29 cellular contexts compared by ENCODE assay signal in the genomic region with DNA sequence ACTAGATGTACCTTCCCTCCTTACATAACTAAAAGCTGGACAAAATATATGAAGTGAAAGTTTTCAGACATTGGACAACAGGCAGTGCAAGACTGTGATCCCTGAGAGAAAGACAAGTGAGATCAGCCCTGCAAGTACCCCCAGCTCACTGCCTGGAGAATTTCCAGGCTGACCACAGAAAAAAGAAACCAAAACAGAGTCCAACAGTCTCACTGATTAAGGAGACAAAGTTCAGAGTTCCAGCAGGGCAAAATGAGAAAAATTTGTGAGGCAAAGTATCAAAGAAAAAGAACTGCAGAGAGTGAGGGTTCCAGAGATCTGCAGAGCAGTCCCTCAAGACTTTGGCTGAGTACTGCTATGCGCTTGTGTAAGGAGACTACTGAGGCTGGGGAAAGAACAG. TPM values are rescaled to one million over a fixed set of nuclear protein-coding genes. Genes with fewer than 3 reads are reported as not detected.
"Had no signal": no experiment of that assay in that cellular context is flagged by ENCODE, and none has a peak within 500 bp of the region (broad histone marks: within the 10 kb centered on the region; RNA-seq: fewer than 3 reads in every experiment).

No MANE protein-coding gene starts in this region.

- H3K36me3 Mint-ChIP-seq: mesothelial cell of epicardium; natural killer cell treated with Interleukin-12 subunit alpha and Interleukin-12 subunit beta and Interleukin-15 and Interleukin-18, amount 100 ng/mL, for 72 hours had no signal

- H3K36me3 ChIP-seq: esophagus muscularis mucosa, left ventricle myocardium inferior, pancreas, thyroid gland, upper lobe of right lung had no signal

- H3K4me3 ChIP-seq: esophagus muscularis mucosa, left ventricle myocardium inferior, pancreas, psoas muscle, thyroid gland, upper lobe of right lung had no signal

- H3K4me1 ChIP-seq: esophagus muscularis mucosa, left ventricle myocardium inferior, pancreas, psoas muscle, upper lobe of right lung had no signal

- H3K27me3 ChIP-seq: esophagus muscularis mucosa, pancreas, thyroid gland, upper lobe of right lung had no signal

- H3K9me3 ChIP-seq: pancreas, thyroid gland had no signal

- H3K27ac Mint-ChIP-seq: activated T-helper 2 cell treated with anti-CD3 and anti-CD28 coated beads, Interferon-gamma antibody, Interleukin-2, Interleukin-4, amounts not matched to agents 10 μg/mL and 5 μg/mL and 100 μg/mL, durations not matched to agents 14 hours and 24 hours and 36 hours; mesothelial cell of epicardium; natural killer cell treated with Interleukin-12 subunit alpha and Interleukin-12 subunit beta and Interleukin-15 and Interleukin-18, amount 100 ng/mL, for 72 hours; stimulated activated naive CD8-positive, alpha-beta T cell treated with anti-CD3 and anti-CD28 coated beads, Interleukin-15, Interleukin-2, amounts not matched to agents 100 ng/mL and 50 ng/mL, for 24 hours; T-cell; T-helper 2 cell treated with Interferon-gamma antibody and Interleukin-4, amounts not matched to agents 5 μg/mL and 100 μg/mL, for 36 hours had no signal

- DNase-seq: activated CD4-positive, alpha-beta T cell treated with anti-CD3 and anti-CD28 coated beads for 1 hour; activated CD4-positive, alpha-beta T cell treated with anti-CD3 and anti-CD28 coated beads, Interleukin-2, amount 50 U/mL, for 4 hours; activated CD8-positive, alpha-beta memory T cell treated with anti-CD3 and anti-CD28 coated beads, Interleukin-2, amount 50 U/mL, for 48 hours; activated naive CD4-positive, alpha-beta T cell treated with Interleukin-2 at 50 U/mL for 16 hours; activated T-cell treated with anti-CD3 and anti-CD28 coated beads, Interleukin-2, amount 50 U/mL, for 4 hours; cerebellar nuclear complex; cortex of kidney; effector CD8-positive, alpha-beta T cell; kidney; left ventricle myocardium inferior; mammary epithelial cell; pancreas; psoas muscle; right cardiac atrium; stimulated activated CD4-positive, alpha-beta T cell treated with anti-CD3 and anti-CD28 coated beads, Interleukin-1b, Interleukin-23, amount 100 ng/mL, for 48 hours; substantia nigra; T-cell; thyroid gland; upper lobe of right lung had no signal

- ATAC-seq: activated T-cell treated with anti-CD3 and anti-CD28 coated beads, Interleukin-2, amount 50 U/mL, for 4 hours; pancreas; psoas muscle; right cardiac atrium; T-cell; upper lobe of right lung had no signal

- H3K27me3 Mint-ChIP-seq: stimulated activated naive CD8-positive, alpha-beta T cell treated with anti-CD3 and anti-CD28 coated beads, Interleukin-15, Interleukin-2, amounts not matched to agents 100 ng/mL and 50 ng/mL, for 24 hours had no signal

- FAIRE-seq: bronchial epithelial cell, frontal cortex, kidney, pancreas, TTC549 had no signal

- H3K4me3 Mint-ChIP-seq: activated T-cell treated with anti-CD3 and anti-CD28 coated beads, Interleukin-2, amount 50 U/mL, for 4 hours; mesothelial cell of epicardium; natural killer cell treated with Interleukin-12 subunit alpha and Interleukin-12 subunit beta and Interleukin-15 and Interleukin-18, amount 100 ng/mL, for 72 hours; stimulated activated naive CD8-positive, alpha-beta T cell treated with anti-CD3 and anti-CD28 coated beads, Interleukin-15, Interleukin-2, amounts not matched to agents 100 ng/mL and 50 ng/mL, for 24 hours; T-cell; T-helper 2 cell treated with Interferon-gamma antibody and Interleukin-4, amounts not matched to agents 5 μg/mL and 100 μg/mL, for 36 hours had no signal

- H3K27ac ChIP-seq: esophagus muscularis mucosa, left ventricle myocardium inferior, pancreas, psoas muscle, upper lobe of right lung had no signal

- H3K9me3 Mint-ChIP-seq: T-helper 2 cell treated with Interferon-gamma antibody and Interleukin-4, amounts not matched to agents 5 μg/mL and 100 μg/mL, for 36 hours had no signal

RNA-seq across cellular contexts. Expression of a gene that starts 47.3 kb away (rescaled TPM):
- total RNA-seq: left ventricle myocardium inferior; natural killer cell treated with Interleukin-12 subunit alpha and Interleukin-12 subunit beta and Interleukin-15 and Interleukin-18, amount 100 ng/mL, for 72 hours; psoas muscle; right cardiac atrium; skeletal muscle tissue had no signal
- polyA plus RNA-seq: right cardiac atrium had no signal
